ENCODE assay signal across 17 cellular contexts in genomic region chr5:75639912-75640311, GRCh38. TPM values are rescaled to one million over a fixed set of nuclear protein-coding genes. Genes with fewer than 3 reads are reported as not detected.
"Had no signal": no experiment of that assay in that cellular context is flagged by ENCODE, and none has a peak within 500 bp of the region (broad histone marks: within the 10 kb centered on the region; RNA-seq: fewer than 3 reads in every experiment).

No MANE protein-coding gene starts in this region.

- H3K27me3 ChIP-seq: ascending aorta, dorsolateral prefrontal cortex, gastrocnemius medialis, right atrium auricular region, tibial artery, vagina had no signal

- H3K27ac ChIP-seq: ascending aorta, dorsolateral prefrontal cortex, gastrocnemius medialis, right atrium auricular region, tibial artery, vagina had no signal

- H3K27me3 Mint-ChIP-seq: activated B cell treated with CpG ODN at 0.5 μM for 24 hours; stimulated activated memory B cell treated with anti-CD40 and anti-IgM and Interleukin-4, amounts not matched to agents 10 μg/mL and 1 μg/mL and 100 μg/mL, for 72 hours; T-helper 17 cell had no signal

- H3K9me3 ChIP-seq: ascending aorta, gastrocnemius medialis, mucosa of descending colon, tibial artery, vagina had no signal

- H3K4me3 ChIP-seq: ascending aorta, dorsolateral prefrontal cortex, gastrocnemius medialis, lung, mucosa of descending colon, right atrium auricular region, smooth muscle cell, tibial artery, vagina had no signal

- DNase-seq: activated B cell treated with CpG ODN at 0.5 μM for 24 hours; activated CD4-positive, alpha-beta T cell treated with anti-CD3 and anti-CD28 coated beads, Interleukin-2, amount 10 ng/mL, durations not matched to agents 24 days and 14 days; activated naive CD4-positive, alpha-beta T cell treated with Interleukin-2 at 50 U/mL for 16 hours; activated naive CD8-positive, alpha-beta T cell treated with anti-CD3 and anti-CD28 coated beads, Interleukin-2, amount 50 U/mL, for 24 hours; dorsolateral prefrontal cortex; gastrocnemius medialis; mucosa of descending colon; naive thymus-derived CD8-positive, alpha-beta T cell; T-helper 17 cell; tibial artery had no signal

- H3K4me1 ChIP-seq: ascending aorta, gastrocnemius medialis, right atrium auricular region, tibial artery, vagina had no signal

- ATAC-seq: activated naive CD8-positive, alpha-beta T cell treated with anti-CD3 and anti-CD28 coated beads, Interleukin-2, amount 50 U/mL, for 24 hours; gastrocnemius medialis; mucosa of descending colon; naive thymus-derived CD8-positive, alpha-beta T cell; stimulated activated memory B cell treated with anti-CD40 and anti-IgM and Interleukin-4, amounts not matched to agents 10 μg/mL and 1 μg/mL and 100 μg/mL, for 72 hours; T-helper 17 cell had no signal

- H3K36me3 ChIP-seq: ascending aorta, gastrocnemius medialis, right atrium auricular region, tibial artery, vagina had no signal

- H3K4me2 ChIP-seq: smooth muscle cell had no signal

- H3K9me3 Mint-ChIP-seq: activated B cell treated with CpG ODN at 0.5 μM for 24 hours; activated CD4-positive, alpha-beta T cell treated with anti-CD3 and anti-CD28 coated beads, Interleukin-2, amount 10 ng/mL, durations not matched to agents 24 days and 14 days; central memory CD8-positive, alpha-beta T cell; stimulated activated memory B cell treated with anti-CD40 and anti-IgM and Interleukin-4, amounts not matched to agents 10 μg/mL and 1 μg/mL and 100 μg/mL, for 72 hours had no signal

- H3K27ac Mint-ChIP-seq: activated B cell treated with CpG ODN at 0.5 μM for 24 hours; activated CD4-positive, alpha-beta T cell treated with anti-CD3 and anti-CD28 coated beads, Interleukin-2, amount 10 ng/mL, durations not matched to agents 24 days and 14 days; activated naive CD8-positive, alpha-beta T cell treated with anti-CD3 and anti-CD28 coated beads, Interleukin-2, amount 50 U/mL, for 24 hours; naive thymus-derived CD8-positive, alpha-beta T cell; stimulated activated memory B cell treated with anti-CD40 and anti-IgM and Interleukin-4, amounts not matched to agents 10 μg/mL and 1 μg/mL and 100 μg/mL, for 72 hours; T-helper 17 cell had no signal

- H3K4me1 Mint-ChIP-seq: activated B cell treated with CpG ODN at 0.5 μM for 24 hours; activated CD4-positive, alpha-beta T cell treated with anti-CD3 and anti-CD28 coated beads, Interleukin-2, amount 10 ng/mL, durations not matched to agents 24 days and 14 days; activated naive CD8-positive, alpha-beta T cell treated with anti-CD3 and anti-CD28 coated beads, Interleukin-2, amount 50 U/mL, for 24 hours; central memory CD8-positive, alpha-beta T cell; naive thymus-derived CD8-positive, alpha-beta T cell; stimulated activated memory B cell treated with anti-CD40 and anti-IgM and Interleukin-4, amounts not matched to agents 10 μg/mL and 1 μg/mL and 100 μg/mL, for 72 hours; T-helper 17 cell had no signal

- H3K4me3 Mint-ChIP-seq: activated B cell treated with CpG ODN at 0.5 μM for 24 hours; activated CD4-positive, alpha-beta T cell treated with anti-CD3 and anti-CD28 coated beads, Interleukin-2, amount 10 ng/mL, durations not matched to agents 24 days and 14 days; activated naive CD8-positive, alpha-beta T cell treated with anti-CD3 and anti-CD28 coated beads, Interleukin-2, amount 50 U/mL, for 24 hours; central memory CD8-positive, alpha-beta T cell; naive thymus-derived CD8-positive, alpha-beta T cell; stimulated activated memory B cell treated with anti-CD40 and anti-IgM and Interleukin-4, amounts not matched to agents 10 μg/mL and 1 μg/mL and 100 μg/mL, for 72 hours; T-helper 17 cell had no signal

RNA-seq across cellular contexts. Expression of gene ANKDD1B, which starts 28.7 kb away (rescaled TPM):
- total RNA-seq: ascending aorta, right atrium auricular region, vagina had no signal
- polyA plus RNA-seq: smooth muscle cell had no signal
